ENCODE assay signal across 25 cellular contexts in the genomic region with DNA sequence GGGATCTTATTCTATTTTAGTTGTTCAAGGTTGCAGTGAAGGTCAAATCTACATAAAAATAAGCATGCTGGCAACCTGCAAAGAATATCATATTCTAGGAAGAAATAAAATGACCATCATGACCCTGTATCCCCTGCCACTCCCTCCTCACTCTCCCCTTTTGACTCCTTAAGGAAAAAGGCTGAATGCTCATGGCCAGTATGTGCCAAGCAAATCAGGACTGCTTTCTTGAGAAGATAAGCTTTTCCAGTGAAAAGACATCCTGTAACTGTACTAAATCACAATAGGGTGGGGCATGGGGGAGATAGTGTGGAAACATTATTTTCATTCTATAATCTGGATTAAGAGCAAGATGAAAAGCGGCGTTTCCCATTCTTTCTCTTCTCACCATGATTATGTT.
DNase-seq lines count a peak whose midpoint lies in the region; ATAC-seq, FAIRE-seq and TF ChIP-seq lines count a peak whose summit lies in the region.
"Had no signal": no experiment of that assay in that cellular context is flagged by ENCODE, and none has a peak within 500 bp of the region (broad histone marks: within the 10 kb centered on the region; RNA-seq: fewer than 3 reads in every experiment).

No MANE protein-coding gene starts in this region.

- H3K9me3 ChIP-seq in liver (ENCODE audit: control insufficient read depth in 4 of 4, low read length in 3 of 4) = no peaks in the 10 kb centered on the region
- H3K9me3 ChIP-seq in HepG2 (ENCODE audit: low read length) = no peaks in the 10 kb centered on the region
- H3K9me3 ChIP-seq in endothelial cell of umbilical vein (replicated peaks; ENCODE audit: control insufficient read depth, insufficient read depth, low read length) = no peaks in the 10 kb centered on the region
- no peaks in the 10 kb centered on the region for H3K9me3 ChIP-seq in adrenal gland (replicated peaks in 1 of 3)
- H3K9me3 ChIP-seq: BE2C, BLaER1 had no signal

- H3K27ac ChIP-seq in liver (ENCODE audit: low read depth in 1 of 2, low read length in 2 of 2) (no peak overlapping the region), HepG2 (ENCODE audit: extremely low read length, insufficient read depth, low read length) (no peak overlapping the region), endothelial cell of umbilical vein (ENCODE audit: insufficient read depth, low read depth, low read length) (no peak overlapping the region), adrenal gland (no peak overlapping the region)
- H3K27ac ChIP-seq: BLaER1 had no signal

- TF ChIP-seq CTCF in liver (IDR thresholded peaks at IDR 0.05; ENCODE audit: low read depth, low read length, missing input control) (no peak), HepG2 (CRISPR knock-in tag; IDR thresholded peaks at IDR 0.05) (no peak), endothelial cell of umbilical vein (IDR thresholded peaks at IDR 0.05; ENCODE audit: extremely low read depth in 1 of 2, insufficient read depth in 1 of 2, low read depth in 1 of 2, low read length in 2 of 2) (no peak), adrenal gland (IDR thresholded peaks at IDR 0.05) (no peak)

- H3K4me3 ChIP-seq in liver (ENCODE audit: low read depth in 1 of 3, low read length in 3 of 3) = no peak overlapping the region
- no peak overlapping the region for H3K4me3 ChIP-seq in HepG2 (replicated peaks in 1 of 3; ENCODE audit: insufficient read depth in 1 of 3, low read depth in 2 of 3, low read length in 3 of 3)
- no peak overlapping the region for H3K4me3 ChIP-seq in endothelial cell of umbilical vein (replicated peaks in 1 of 3; ENCODE audit: insufficient read depth in 1 of 3, low read depth in 1 of 3, low read length in 3 of 3)
- H3K4me3 ChIP-seq in adrenal gland = no peak overlapping the region
- H3K4me3 ChIP-seq: BLaER1, GM12878 had no signal

- peaks cover 0 to 2% (median 0%) of the 10 kb centered on the region in 4 donors for H3K4me1 ChIP-seq in liver (ENCODE audit: control insufficient read depth in 4 of 4, insufficient read depth in 4 of 4, low read length in 3 of 4)
- no peaks in the 10 kb centered on the region for H3K4me1 ChIP-seq in HepG2 (ENCODE audit: insufficient read depth, low read length)
- H3K4me1 ChIP-seq in endothelial cell of umbilical vein (ENCODE audit: control insufficient read depth, extremely low read depth, insufficient read depth, low read length) = peaks cover 6% of the 10 kb centered on the region
- H3K4me1 ChIP-seq in adrenal gland (replicated peaks in 1 of 2) = no peaks in the 10 kb centered on the region
- H3K4me1 ChIP-seq: BLaER1 had no signal

- H4K20me1 ChIP-seq in HepG2 (ENCODE audit: insufficient read depth, low read length) (no peaks in the 10 kb centered on the region), endothelial cell of umbilical vein (replicated peaks; ENCODE audit: control insufficient read depth, extremely low read depth, insufficient read depth, low read length) (no peaks in the 10 kb centered on the region)
- H4K20me1 ChIP-seq: BLaER1 had no signal

- H3K36me3 ChIP-seq in liver (ENCODE audit: control insufficient read depth in 4 of 4, insufficient read depth in 3 of 4, low read depth in 1 of 4, low read length in 3 of 4) (no peaks in the 10 kb centered on the region), HepG2 (replicated peaks in 1 of 2; ENCODE audit: control insufficient read depth in 1 of 2, insufficient read depth in 2 of 2, low read length in 2 of 2) (no peaks in the 10 kb centered on the region), endothelial cell of umbilical vein (ENCODE audit: control insufficient read depth in 2 of 2, extremely low read depth in 1 of 2, insufficient read depth in 2 of 2, low read length in 2 of 2) (no peaks in the 10 kb centered on the region), adrenal gland (replicated peaks in 1 of 2) (no peaks in the 10 kb centered on the region)
- H3K36me3 ChIP-seq: BE2C, BLaER1 had no signal

- TF ChIP-seq RAD21 in liver (IDR thresholded peaks at IDR 0.05) (no peak), HepG2 (CRISPR knock-in tag; IDR thresholded peaks at IDR 0.05) (no peak)

- H2AFZ ChIP-seq in HepG2 (ENCODE audit: low read length) (no peak overlapping the region), endothelial cell of umbilical vein (ENCODE audit: low read depth, low read length) (no peak overlapping the region)

- CTCF ChIA-PET in HepG2 (lab: Yijun Ruan, JAX; ENCODE audit: low intra/inter-chr PET ratio, low total read pairs) = no interaction called here
- CTCF ChIA-PET in endothelial cell of umbilical vein (lab: Charles Lee) = interaction anchor here (1.3 to 12.1 kb wide), 2 partner anchors 8 to 215 kb away, joined by 4 to 120 read pairs; no protein-coding TSS in a partner anchor

- DNase-seq in HepG2 (ENCODE audit: low spot score) (no peak), endothelial cell of umbilical vein (ENCODE audit: low read depth, low spot score) (peak; percentile 28), adrenal gland (no peak)
- DNase-seq in activated naive CD4-positive, alpha-beta T cell treated with anti-CD3 and anti-CD28 coated beads, Interleukin-2, amount 50 U/mL, for 16 hours = no peak
- DNase-seq: 8988T; ACHN; BE2C; C1 segment of cervical spinal cord; CD4-positive, alpha-beta memory T cell; CD4-positive, CD25-positive, alpha-beta regulatory T cell; CD8-positive, alpha-beta memory T cell; COR-L47; DMS 273 treated with DMSO at 0.1 percent for 48 hours; DMS153; DMS53; DMS79; DND-41; EL; GDM1 had no signal

- BruUV-seq in HepG2 (replicated peaks; lab: Mats Ljungman, UMichigan) (no TSS peak), endothelial cell of umbilical vein (replicated peaks; lab: Mats Ljungman, UMichigan) (no TSS peak)

- FAIRE-seq in HepG2 (lab: Jason Lieb, UNC) (no peak), endothelial cell of umbilical vein (lab: Jason Lieb, UNC) (no peak)
- FAIRE-seq: A204.1, GM12878, GM12892, GM18507 had no signal

- intact Hi-C loops in HepG2 (cut with micrococcal nuclease; ENCODE audit: unreplicated experiment) (no loop called here), endothelial cell of umbilical vein (cut with micrococcal nuclease) (no loop called here), adrenal gland (cut with DNase I) (no loop called here)

- POLR2A ChIA-PET in HepG2 (lab: Yijun Ruan, JAX) = no interaction called here
- POLR2A ChIA-PET in endothelial cell of umbilical vein (lab: Charles Lee) = no interaction called here

- ATAC-seq in HepG2 = no peak
- ATAC-seq: GM12878 had no signal

- TF ChIP-seq EP300 in HepG2 (IDR thresholded peaks at IDR 0.05; ENCODE audit: low read depth in 2 of 2, low read length in 2 of 2) (no peak), HepG2 (CRISPR knock-in tag; IDR thresholded peaks at IDR 0.05; ENCODE audit: borderline replicate concordance) (no peak)

- no peak for TF ChIP-seq POLR2A in HepG2 (IDR thresholded peaks at IDR 0.05; ENCODE audit: insufficient read depth in 1 of 2, low read depth in 2 of 2, low read length in 2 of 2)
- TF ChIP-seq POLR2A in endothelial cell of umbilical vein (IDR thresholded peaks at IDR 0.05; ENCODE audit: low read depth, low read length) = no peak
- no peak for TF ChIP-seq POLR2A in adrenal gland (IDR thresholded peaks at IDR 0.05)

- H3K4me2 ChIP-seq in HepG2 (ENCODE audit: low read depth, low read length) = no peak overlapping the region
- H3K4me2 ChIP-seq in endothelial cell of umbilical vein (ENCODE audit: insufficient read depth, low read length) = no peak overlapping the region
- H3K4me2 ChIP-seq: BLaER1 had no signal

- no peak overlapping the region for H3K9ac ChIP-seq in liver (ENCODE audit: low read depth in 1 of 2, low read length in 2 of 2)
- no peak overlapping the region for H3K9ac ChIP-seq in HepG2 (ENCODE audit: insufficient read depth, low read depth, low read length)
- H3K9ac ChIP-seq in endothelial cell of umbilical vein (replicated peaks; ENCODE audit: extremely low read depth, insufficient read depth, low read length) = no peak overlapping the region
- H3K9ac ChIP-seq: BLaER1 had no signal

- 82% methylated on average over 2 of the region's 2 CpGs for WGBS in liver
- WGBS in HepG2 (ENCODE audit: low lambda C conversion rate) = 40% methylated on average over 2 of the region's 2 CpGs
- WGBS in adrenal gland, 4 donors = 79 to 85% (median 81%) methylated on average over 2 of the region's 2 CpGs

- in situ Hi-C loops in HepG2 (cut with HindIII; ENCODE audit: extremely low pct_ligation_motif_present, low pct_unique_long_range_greater_than_20kb) = no loop called here

- H3K9me1 ChIP-seq in endothelial cell of umbilical vein (replicated peaks; ENCODE audit: control insufficient read depth, extremely low read depth, insufficient read depth, low read length) = no peaks in the 10 kb centered on the region

- H3K27me3 ChIP-seq in liver (ENCODE audit: control insufficient read depth in 4 of 4, insufficient read depth in 4 of 4, low read length in 3 of 4) = peaks cover 0 to 4% (median 3%) of the 10 kb centered on the region in 4 donors
- no peaks in the 10 kb centered on the region; a peak in 1 of 5 replicates for H3K27me3 ChIP-seq in HepG2 (ENCODE audit: control insufficient read depth in 1 of 2, insufficient read depth in 2 of 2, low read length in 2 of 2)
- no peaks in the 10 kb centered on the region for H3K27me3 ChIP-seq in endothelial cell of umbilical vein (ENCODE audit: control insufficient read depth in 2 of 2, insufficient read depth in 2 of 2, low read length in 2 of 2)
- H3K27me3 ChIP-seq in adrenal gland = no peaks in the 10 kb centered on the region
- H3K27me3 ChIP-seq: BE2C, BLaER1 had no signal

- H3K79me2 ChIP-seq in HepG2 (ENCODE audit: insufficient read depth, low read length) (no peaks in the 10 kb centered on the region), endothelial cell of umbilical vein (ENCODE audit: control insufficient read depth, insufficient read depth, low read length) (no peaks in the 10 kb centered on the region)

- dilution Hi-C loops in endothelial cell of umbilical vein (cut with MboI; ENCODE audit: extremely low pct_ligation_motif_present, low sequenced_read_pairs) = no loop called here

TF ChIP-seq in liver, 16 proteins besides CTCF, POLR2A, EP300 and RAD21:
- no peak for TF ChIP-seq HNF4G (IDR thresholded peaks at IDR 0.05)
- TF ChIP-seq NR2F2 (IDR thresholded peaks at IDR 0.05) = peak; percentile 45

TF ChIP-seq in endothelial cell of umbilical vein, 7 proteins besides CTCF, POLR2A, EP300 and RAD21:
- TF ChIP-seq GATA2 (IDR thresholded peaks at IDR 0.05; ENCODE audit: insufficient read depth, insufficient read length, low read depth, low read length) = no peak
- no peak for TF ChIP-seq FOS (IDR thresholded peaks at IDR 0.05; ENCODE audit: borderline replicate concordance, insufficient read depth, low read length)
- no peak for TF ChIP-seq JUN (IDR thresholded peaks at IDR 0.05; ENCODE audit: borderline replicate concordance, insufficient read depth, insufficient read length, low read depth)
- no peak for TF ChIP-seq MYC (IDR thresholded peaks at IDR 0.05; ENCODE audit: low read depth, low read length)
- no peak for TF ChIP-seq EZH2 (IDR thresholded peaks at IDR 0.05; ENCODE audit: borderline replicate concordance, low read depth, low read length, severe bottlenecking)
- TF ChIP-seq POLR2AphosphoS5 (IDR thresholded peaks at IDR 0.05; ENCODE audit: insufficient read depth, low read depth, low read length) = no peak
- TF ChIP-seq, protein P1, sequence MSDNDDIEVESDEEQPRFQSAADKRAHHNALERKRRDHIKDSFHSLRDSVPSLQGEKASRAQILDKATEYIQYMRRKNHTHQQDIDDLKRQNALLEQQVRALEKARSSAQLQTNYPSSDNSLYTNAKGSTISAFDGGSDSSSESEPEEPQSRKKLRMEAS (IDR thresholded peaks at IDR 0.05; ENCODE audit: insufficient read depth, insufficient read length) = no peak
